Comparison of ENCODE assay signal across 8 cellular contexts in genomic region chr5:109411627-109412026, GRCh38. TPM values are rescaled to one million over a fixed set of nuclear protein-coding genes. Genes with fewer than 3 reads are reported as not detected.
DNase-seq lines count a peak whose midpoint lies in the region; ATAC-seq lines count a peak whose summit lies in the region.

No MANE protein-coding gene starts in this region.

- ATAC-seq in HG02938 (IDR thresholded peaks at IDR 0.05; ENCODE audit: unreplicated experiment) (no peak), left cardiac atrium (no peak)

- intact Hi-C loops in left cardiac atrium (cut with DNase I) = no loop called here

- H3K27me3 ChIP-seq in HUES48 (ENCODE audit: control insufficient read depth, insufficient read depth, low read length) = no peaks in the 10 kb centered on the region
- H3K27me3 ChIP-seq in mucosa of rectum (ENCODE audit: control insufficient read depth in 2 of 2, insufficient read depth in 2 of 2, low read length in 2 of 2) = no peaks in the 10 kb centered on the region

- H3K4me3 ChIP-seq in HUES48 (ENCODE audit: low read depth, low read length) (peak overlapping the region; percentile 89; the same call in 1 of the 2 replicates), mucosa of rectum (ENCODE audit: low read length in 2 of 2) (no peak overlapping the region)

- H3K9ac ChIP-seq in HUES48 (ENCODE audit: low read depth, low read length) (no peak overlapping the region), mucosa of rectum (ENCODE audit: low read depth in 1 of 2, low read length in 2 of 2) (no peak overlapping the region)

- DNase-seq in AG08396 (ENCODE audit: low spot score) = peak; percentile 48
- peak; percentile 57 for DNase-seq in brain pericyte (ENCODE audit: low read depth, low spot score)
- DNase-seq in islet precursor cell = no peak
- DNase-seq in activated T-cell treated with anti-CD3 and anti-CD28 coated beads, Interleukin-2, amount 50 U/mL, for 48 hours = no peak
- DNase-seq in left cardiac atrium = no peak

- H3K27ac ChIP-seq in HUES48 (ENCODE audit: low read depth, low read length) (peak overlapping the region; percentile 97), mucosa of rectum (ENCODE audit: low read depth in 2 of 2, low read length in 2 of 2) (peak overlapping the region; percentile 15 to 98)

- no peaks in the 10 kb centered on the region for H3K36me3 ChIP-seq in HUES48 (ENCODE audit: control insufficient read depth, insufficient read depth, low read length)
- H3K36me3 ChIP-seq in mucosa of rectum (ENCODE audit: control insufficient read depth in 2 of 2, insufficient read depth in 2 of 2, low read length in 2 of 2) = no peaks in the 10 kb centered on the region

- peaks cover 37% of the 10 kb centered on the region for H3K4me1 ChIP-seq in HUES48 (ENCODE audit: control insufficient read depth, insufficient read depth, low read length)
- peaks cover 10 to 16% of the 10 kb centered on the region in 2 donors for H3K4me1 ChIP-seq in mucosa of rectum (ENCODE audit: control insufficient read depth in 2 of 2, insufficient read depth in 2 of 2, low read length in 2 of 2)

- H3K9me3 ChIP-seq in HUES48 (ENCODE audit: control insufficient read depth, insufficient read depth, low read length) = no peaks in the 10 kb centered on the region
- no peaks in the 10 kb centered on the region for H3K9me3 ChIP-seq in mucosa of rectum (ENCODE audit: control insufficient read depth in 2 of 2, low read length in 2 of 2)

RNA-seq across cellular contexts. Expression of gene PJA2, which starts 1.9 kb away (rescaled TPM):
- total RNA-seq in left cardiac atrium = 10 to 100 TPM; 72.8 to 94.8 TPM

Comparison
In these comparisons a context has a peak if more than half of its experiments do, and no peak if none do; other contexts are left out.
1. DNase-seq: peak in AG08396 (single experiment) and brain pericyte (single experiment); none in islet precursor cell (single experiment), activated T-cell treated with anti-CD3 and anti-CD28 coated beads, Interleukin-2, amount 50 U/mL, for 48 hours (0 of 2) and left cardiac atrium (single experiment).